Comparison of ENCODE assay signal across 3 cellular contexts in genomic region chr5:57522477-57522876, GRCh38. TPM values are rescaled to one million over a fixed set of nuclear protein-coding genes. Genes with fewer than 3 reads are reported as not detected.
"Had no signal": no experiment of that assay in that cellular context is flagged by ENCODE, and none has a peak within 500 bp of the region (broad histone marks: within the 10 kb centered on the region; RNA-seq: fewer than 3 reads in every experiment).

No MANE protein-coding gene starts in this region.

RNA-seq across cellular contexts. Expression of gene ACTBL2, which starts 39.9 kb away (rescaled TPM):
- total RNA-seq: LHCN-M2, MCF 10A, NCI-H460 had no signal
